ENCODE assay signal across 19 cellular contexts in genomic region chr4:20272411-20272872, GRCh38. TPM values are rescaled to one million over a fixed set of nuclear protein-coding genes. Genes with fewer than 3 reads are reported as not detected.
DNase-seq lines count a peak whose midpoint lies in the region; ATAC-seq and TF ChIP-seq lines count a peak whose summit lies in the region.
"Had no signal": no experiment of that assay in that cellular context is flagged by ENCODE, and none has a peak within 500 bp of the region (broad histone marks: within the 10 kb centered on the region; RNA-seq: fewer than 3 reads in every experiment).

No MANE protein-coding gene starts in this region.

- peak overlapping the region; percentile 42; the same call in 1 of the 2 replicates for H3K4me3 ChIP-seq in PC-3 (ENCODE audit: low read length)
- H3K4me3 ChIP-seq in fibroblast of mammary gland (ENCODE audit: control insufficient read depth, low read depth, low read length): no peak overlapping the region
- no peak overlapping the region for H3K4me3 ChIP-seq in retinal pigment epithelial cell (ENCODE audit: low read length)
- H3K4me3 ChIP-seq in upper lobe of left lung: no peak overlapping the region
- H3K4me3 ChIP-seq: GM23338, heart left ventricle, lung had no signal

- H3K27me3 Mint-ChIP-seq in endothelial cell (ENCODE audit: unreplicated experiment): no peaks in the 10 kb centered on the region
- H3K27me3 Mint-ChIP-seq: naive B cell had no signal

- CTCF ChIA-PET in PC-3 (lab: Charles Lee): no interaction called here

- BruUV-seq in PC-3 (replicated peaks; lab: Mats Ljungman, UMichigan): no TSS peak

- H3F3A ChIP-seq in PC-3 (ENCODE audit: low read length, unreplicated experiment): no peaks in the 10 kb centered on the region

- ATAC-seq in PC-3: peak; percentile 80
- ATAC-seq in HG03442 (IDR thresholded peaks at IDR 0.05; ENCODE audit: unreplicated experiment): no peak
- ATAC-seq in upper lobe of left lung (ENCODE audit: low FRiP score in 2 of 2): no peak
- ATAC-seq: esophagus mucosa, GM23338, heart left ventricle had no signal

- no peak overlapping the region for H3K27ac Mint-ChIP-seq in endothelial cell (ENCODE audit: unreplicated experiment)
- H3K27ac Mint-ChIP-seq: activated naive CD8-positive, alpha-beta T cell; GM23338; naive B cell had no signal

- WGBS in upper lobe of left lung, 2 donors: 50 to 51% methylated on average over 4 of the region's 4 CpGs

- POLR2A ChIA-PET in PC-3 (lab: Charles Lee; ENCODE audit: unreplicated experiment): no interaction called here

- H3K4me1 Mint-ChIP-seq in endothelial cell (ENCODE audit: unreplicated experiment): peaks cover 8% of the 10 kb centered on the region
- H3K4me1 Mint-ChIP-seq: naive B cell had no signal

- H3K27ac ChIP-seq in PC-3 (ENCODE audit: low read length) (peak overlapping the region; percentile 36), upper lobe of left lung (no peak overlapping the region)
- H3K27ac ChIP-seq: heart left ventricle had no signal

- H3K9ac ChIP-seq in PC-3 (ENCODE audit: low read length): no peak overlapping the region

- H3K9me2 ChIP-seq in PC-3 (replicated peaks; ENCODE audit: low read length): no peaks in the 10 kb centered on the region

- DNase-seq in H4 (ENCODE audit: low spot score): peak; percentile 41
- DNase-seq in PC-3: peak; percentile 88
- peak; percentile 85 for DNase-seq in fibroblast of mammary gland (ENCODE audit: low read depth)
- peak; percentile 67 for DNase-seq in retinal pigment epithelial cell (ENCODE audit: low read depth)
- DNase-seq in endothelial cell (ENCODE audit: low spot score): no peak
- no peak for DNase-seq in upper lobe of left lung
- DNase-seq: activated CD4-positive, CD25-positive, alpha-beta regulatory T cell; heart left ventricle; naive B cell; NCI-H524 treated with DMSO at 0.1 percent for 48 hours; small intestine; stimulated activated CD4-positive, alpha-beta T cell treated with anti-CD3 and anti-CD28 coated beads, Interleukin-4, amount 100 ng/mL, for 24 hours; T-helper 2 cell had no signal

- no peak for TF ChIP-seq CTCF in PC-3 (conservative IDR thresholded peaks at IDR 0.05; ENCODE audit: low read depth, low read length)
- TF ChIP-seq CTCF in fibroblast of mammary gland (conservative IDR thresholded peaks at IDR 0.05; ENCODE audit: control insufficient read depth, insufficient read depth, low read depth, low read length): no peak
- TF ChIP-seq CTCF in retinal pigment epithelial cell (conservative IDR thresholded peaks at IDR 0.05; ENCODE audit: low read depth, low read length): no peak
- TF ChIP-seq CTCF in endothelial cell (IDR thresholded peaks at IDR 0.05; ENCODE audit: unreplicated experiment): no peak
- TF ChIP-seq CTCF in upper lobe of left lung (IDR thresholded peaks at IDR 0.05): no peak

- H3K9me3 Mint-ChIP-seq in endothelial cell (ENCODE audit: unreplicated experiment): no peaks in the 10 kb centered on the region
- H3K9me3 Mint-ChIP-seq: GM23338, naive B cell had no signal

- H3K4me3 Mint-ChIP-seq in endothelial cell (ENCODE audit: unreplicated experiment): no peak overlapping the region
- H3K4me3 Mint-ChIP-seq: activated naive CD8-positive, alpha-beta T cell; GM23338; naive B cell had no signal

- intact Hi-C loops in PC-3 (cut with micrococcal nuclease): no loop called here

- TF ChIP-seq EP300 in upper lobe of left lung (IDR thresholded peaks at IDR 0.05): no peak

- H3K36me3 ChIP-seq in PC-3 (ENCODE audit: low read depth, low read length) (peaks cover 13% of the 10 kb centered on the region; the same call in 1 of the 2 replicates), upper lobe of left lung (no peaks in the 10 kb centered on the region)
- H3K36me3 ChIP-seq: heart left ventricle had no signal

- H4K20me1 ChIP-seq in PC-3 (ENCODE audit: low read length): peaks cover 26% of the 10 kb centered on the region

- no peak overlapping the region for H2AFZ ChIP-seq in PC-3 (ENCODE audit: low read length)
- H2AFZ ChIP-seq: GM23338 had no signal

- no peaks in the 10 kb centered on the region for H3K27me3 ChIP-seq in PC-3 (ENCODE audit: low read length)
- no peaks in the 10 kb centered on the region for H3K27me3 ChIP-seq in upper lobe of left lung
- H3K27me3 ChIP-seq: heart left ventricle had no signal

- H3K4me2 ChIP-seq in PC-3 (ENCODE audit: low read length): peak overlapping the region; percentile 76
- H3K4me2 ChIP-seq: GM23338 had no signal

- H3K79me2 ChIP-seq in PC-3 (ENCODE audit: low read length): peaks cover 85% of the 10 kb centered on the region

- no peak for TF ChIP-seq POLR2A in upper lobe of left lung (IDR thresholded peaks at IDR 0.05)

- H3K9me3 ChIP-seq in PC-3 (ENCODE audit: low read length): no peaks in the 10 kb centered on the region
- no peaks in the 10 kb centered on the region for H3K9me3 ChIP-seq in upper lobe of left lung
- H3K9me3 ChIP-seq: heart left ventricle had no signal

- no peaks in the 10 kb centered on the region for H3K36me3 Mint-ChIP-seq in endothelial cell (ENCODE audit: low read depth, unreplicated experiment)
- H3K36me3 Mint-ChIP-seq: activated naive CD8-positive, alpha-beta T cell; naive B cell had no signal

- peaks cover 17% of the 10 kb centered on the region for H3K4me1 ChIP-seq in PC-3 (ENCODE audit: insufficient read depth, low read length)
- no peaks in the 10 kb centered on the region for H3K4me1 ChIP-seq in upper lobe of left lung
- H3K4me1 ChIP-seq: heart left ventricle had no signal

RNA-seq across cellular contexts. Expression of gene SLIT2, which starts 20.7 kb away (rescaled TPM):
- 3.4 and 9.1 TPM in 2 replicates for total RNA-seq in H4 (2014; rRNA removed; shearing (Covaris generic))
- total RNA-seq in PC-3 (2014; rRNA removed) (19.1 and 28.7 TPM in 2 replicates), endothelial cell (ENCODE audit: unreplicated experiment) (8.1 TPM), upper lobe of left lung (100 to 1,000 TPM in 1 of 6 donors, 10 to 100 TPM in 5; 35.1 to 102 (median 53.3) TPM)
- total RNA-seq: G401 had no signal

Comparison
In these comparisons a context has a peak if more than half of its experiments do, and no peak if none do; other contexts are left out.
1. DNase-seq: peak in H4 (single experiment), PC-3 (single experiment), fibroblast of mammary gland (single experiment) and retinal pigment epithelial cell (single experiment); none in endothelial cell (single experiment) and upper lobe of left lung (0 of 2).